Comparison of ENCODE assay signal across 1 cellular context in genomic region chr1:210340311-210340710, GRCh38.
TF ChIP-seq lines count a peak whose summit lies in the region.

No MANE protein-coding gene starts in this region.

TF ChIP-seq in GM12878, 131 proteins besides CTCF, POLR2A, EP300 and RAD21 (continued from another document and continues in another):
- no peak for TF ChIP-seq REST (IDR thresholded peaks at IDR 0.05; ENCODE audit: low read depth, low read length)
- TF ChIP-seq TCF12 (IDR thresholded peaks at IDR 0.05; ENCODE audit: low read depth, low read length), result no peak
- no peak for TF ChIP-seq RFX5 (IDR thresholded peaks at IDR 0.05; ENCODE audit: low read depth, low read length)
- TF ChIP-seq BHLHE40 (IDR thresholded peaks at IDR 0.05; ENCODE audit: borderline replicate concordance in 1 of 2, low read depth in 2 of 2, low read length in 1 of 2), result peak; percentile 41 to 61; a peak in 2 of 4 replicates
- no peak for TF ChIP-seq BCL11A (IDR thresholded peaks at IDR 0.05; ENCODE audit: low read depth, low read length)
- TF ChIP-seq, protein P1, sequence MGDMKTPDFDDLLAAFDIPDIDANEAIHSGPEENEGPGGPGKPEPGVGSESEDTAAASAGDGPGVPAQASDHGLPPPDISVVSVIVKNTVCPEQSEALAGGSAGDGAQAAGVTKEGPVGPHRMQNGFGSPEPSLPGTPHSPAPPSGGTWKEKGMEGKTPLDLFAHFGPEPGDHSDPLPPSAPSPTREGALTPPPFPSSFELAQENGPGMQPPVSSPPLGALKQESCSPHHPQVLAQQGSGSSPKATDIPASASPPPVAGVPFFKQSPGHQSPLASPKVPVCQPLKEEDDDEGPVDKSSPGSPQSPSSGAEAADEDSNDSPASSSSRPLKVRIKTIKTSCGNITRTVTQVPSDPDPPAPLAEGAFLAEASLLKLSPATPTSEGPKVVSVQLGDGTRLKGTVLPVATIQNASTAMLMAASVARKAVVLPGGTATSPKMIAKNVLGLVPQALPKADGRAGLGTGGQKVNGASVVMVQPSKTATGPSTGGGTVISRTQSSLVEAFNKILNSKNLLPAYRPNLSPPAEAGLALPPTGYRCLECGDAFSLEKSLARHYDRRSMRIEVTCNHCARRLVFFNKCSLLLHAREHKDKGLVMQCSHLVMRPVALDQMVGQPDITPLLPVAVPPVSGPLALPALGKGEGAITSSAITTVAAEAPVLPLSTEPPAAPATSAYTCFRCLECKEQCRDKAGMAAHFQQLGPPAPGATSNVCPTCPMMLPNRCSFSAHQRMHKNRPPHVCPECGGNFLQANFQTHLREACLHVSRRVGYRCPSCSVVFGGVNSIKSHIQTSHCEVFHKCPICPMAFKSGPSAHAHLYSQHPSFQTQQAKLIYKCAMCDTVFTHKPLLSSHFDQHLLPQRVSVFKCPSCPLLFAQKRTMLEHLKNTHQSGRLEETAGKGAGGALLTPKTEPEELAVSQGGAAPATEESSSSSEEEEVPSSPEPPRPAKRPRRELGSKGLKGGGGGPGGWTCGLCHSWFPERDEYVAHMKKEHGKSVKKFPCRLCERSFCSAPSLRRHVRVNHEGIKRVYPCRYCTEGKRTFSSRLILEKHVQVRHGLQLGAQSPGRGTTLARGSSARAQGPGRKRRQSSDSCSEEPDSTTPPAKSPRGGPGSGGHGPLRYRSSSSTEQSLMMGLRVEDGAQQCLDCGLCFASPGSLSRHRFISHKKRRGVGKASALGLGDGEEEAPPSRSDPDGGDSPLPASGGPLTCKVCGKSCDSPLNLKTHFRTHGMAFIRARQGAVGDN (IDR thresholded peaks at IDR 0.05), result 0 out of 2 replicates have a peak, but pooled peaks have one; percentile 38
- no peak for TF ChIP-seq POLR2AphosphoS2 (IDR thresholded peaks at IDR 0.05; ENCODE audit: low read depth, low read length)
- no peak for TF ChIP-seq SMC3 (IDR thresholded peaks at IDR 0.05; ENCODE audit: borderline replicate concordance, low read length)
- TF ChIP-seq ZSCAN29 (IDR thresholded peaks at IDR 0.05), result no peak
- TF ChIP-seq IKZF1 (conservative IDR thresholded peaks at IDR 0.05), result no peak; the same call in 1 of the 2 replicates
- no peak for TF ChIP-seq PAX8 (IDR thresholded peaks at IDR 0.05)
- TF ChIP-seq ZNF384 (IDR thresholded peaks at IDR 0.05; ENCODE audit: borderline replicate concordance, low read depth, low read length), result no peak
- TF ChIP-seq, protein P2, sequence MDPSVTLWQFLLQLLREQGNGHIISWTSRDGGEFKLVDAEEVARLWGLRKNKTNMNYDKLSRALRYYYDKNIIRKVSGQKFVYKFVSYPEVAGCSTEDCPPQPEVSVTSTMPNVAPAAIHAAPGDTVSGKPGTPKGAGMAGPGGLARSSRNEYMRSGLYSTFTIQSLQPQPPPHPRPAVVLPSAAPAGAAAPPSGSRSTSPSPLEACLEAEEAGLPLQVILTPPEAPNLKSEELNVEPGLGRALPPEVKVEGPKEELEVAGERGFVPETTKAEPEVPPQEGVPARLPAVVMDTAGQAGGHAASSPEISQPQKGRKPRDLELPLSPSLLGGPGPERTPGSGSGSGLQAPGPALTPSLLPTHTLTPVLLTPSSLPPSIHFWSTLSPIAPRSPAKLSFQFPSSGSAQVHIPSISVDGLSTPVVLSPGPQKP (IDR thresholded peaks at IDR 0.05; ENCODE audit: low read depth, low read length), result no peak
- TF ChIP-seq GABPA (IDR thresholded peaks at IDR 0.05; ENCODE audit: low read depth), result no peak
- no peak for TF ChIP-seq STAT1 (conservative IDR thresholded peaks at IDR 0.05)
- TF ChIP-seq HDAC6 (IDR thresholded peaks at IDR 0.05; ENCODE audit: unreplicated experiment), result no peak
- no peak for TF ChIP-seq SMARCA5 (IDR thresholded peaks at IDR 0.05)
- no peak for TF ChIP-seq SP1 (IDR thresholded peaks at IDR 0.05; ENCODE audit: low read depth, low read length)
- TF ChIP-seq JUNB (IDR thresholded peaks at IDR 0.05), result peak; percentile 26; the same call in 1 of the 2 replicates
- no peak for TF ChIP-seq TARDBP (IDR thresholded peaks at IDR 0.05; ENCODE audit: borderline replicate concordance)
- TF ChIP-seq FOS (IDR thresholded peaks at IDR 0.05; ENCODE audit: borderline replicate concordance, extremely low read depth, insufficient read length), result no peak
- no peak for TF ChIP-seq CHD2 (IDR thresholded peaks at IDR 0.05; ENCODE audit: borderline replicate concordance, low read depth, low read length)
- no peak for TF ChIP-seq ASH2L (IDR thresholded peaks at IDR 0.05; ENCODE audit: borderline replicate concordance, low read depth)
- TF ChIP-seq BMI1 (IDR thresholded peaks at IDR 0.05; ENCODE audit: borderline replicate concordance), result no peak
- no peak for TF ChIP-seq JUND (IDR thresholded peaks at IDR 0.05; ENCODE audit: low read depth, low read length)
- no peak for TF ChIP-seq POU2F2 (IDR thresholded peaks at IDR 0.05; ENCODE audit: borderline replicate concordance, low read depth, low read length)
- no peak for TF ChIP-seq HDAC2 (IDR thresholded peaks at IDR 0.05)
- no peak for TF ChIP-seq SUZ12 (IDR thresholded peaks at IDR 0.05; ENCODE audit: unreplicated experiment)
- TF ChIP-seq, protein P3, sequence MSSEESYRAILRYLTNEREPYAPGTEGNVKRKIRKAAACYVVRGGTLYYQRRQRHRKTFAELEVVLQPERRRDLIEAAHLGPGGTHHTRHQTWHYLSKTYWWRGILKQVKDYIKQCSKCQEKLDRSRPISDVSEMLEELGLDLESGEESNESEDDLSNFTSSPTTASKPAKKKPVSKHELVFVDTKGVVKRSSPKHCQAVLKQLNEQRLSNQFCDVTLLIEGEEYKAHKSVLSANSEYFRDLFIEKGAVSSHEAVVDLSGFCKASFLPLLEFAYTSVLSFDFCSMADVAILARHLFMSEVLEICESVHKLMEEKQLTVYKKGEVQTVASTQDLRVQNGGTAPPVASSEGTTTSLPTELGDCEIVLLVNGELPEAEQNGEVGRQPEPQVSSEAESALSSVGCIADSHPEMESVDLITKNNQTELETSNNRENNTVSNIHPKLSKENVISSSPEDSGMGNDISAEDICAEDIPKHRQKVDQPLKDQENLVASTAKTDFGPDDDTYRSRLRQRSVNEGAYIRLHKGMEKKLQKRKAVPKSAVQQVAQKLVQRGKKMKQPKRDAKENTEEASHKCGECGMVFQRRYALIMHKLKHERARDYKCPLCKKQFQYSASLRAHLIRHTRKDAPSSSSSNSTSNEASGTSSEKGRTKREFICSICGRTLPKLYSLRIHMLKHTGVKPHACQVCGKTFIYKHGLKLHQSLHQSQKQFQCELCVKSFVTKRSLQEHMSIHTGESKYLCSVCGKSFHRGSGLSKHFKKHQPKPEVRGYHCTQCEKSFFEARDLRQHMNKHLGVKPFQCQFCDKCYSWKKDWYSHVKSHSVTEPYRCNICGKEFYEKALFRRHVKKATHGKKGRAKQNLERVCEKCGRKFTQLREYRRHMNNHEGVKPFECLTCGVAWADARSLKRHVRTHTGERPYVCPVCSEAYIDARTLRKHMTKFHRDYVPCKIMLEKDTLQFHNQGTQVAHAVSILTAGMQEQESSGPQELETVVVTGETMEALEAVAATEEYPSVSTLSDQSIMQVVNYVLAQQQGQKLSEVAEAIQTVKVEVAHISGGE (CRISPR knock-in tag; IDR thresholded peaks at IDR 0.05), result no peak
- TF ChIP-seq CEBPZ (IDR thresholded peaks at IDR 0.05; ENCODE audit: low read depth, low read length), result no peak
- TF ChIP-seq POLR2AphosphoS5 (IDR thresholded peaks at IDR 0.05; ENCODE audit: low read length), result no peak
- TF ChIP-seq PML (IDR thresholded peaks at IDR 0.05; ENCODE audit: low read length), result no peak
- peak; percentile 29; the same call in 1 of the 2 replicates for TF ChIP-seq ATF7 (IDR thresholded peaks at IDR 0.05; ENCODE audit: low read depth)
- TF ChIP-seq, protein P4, sequence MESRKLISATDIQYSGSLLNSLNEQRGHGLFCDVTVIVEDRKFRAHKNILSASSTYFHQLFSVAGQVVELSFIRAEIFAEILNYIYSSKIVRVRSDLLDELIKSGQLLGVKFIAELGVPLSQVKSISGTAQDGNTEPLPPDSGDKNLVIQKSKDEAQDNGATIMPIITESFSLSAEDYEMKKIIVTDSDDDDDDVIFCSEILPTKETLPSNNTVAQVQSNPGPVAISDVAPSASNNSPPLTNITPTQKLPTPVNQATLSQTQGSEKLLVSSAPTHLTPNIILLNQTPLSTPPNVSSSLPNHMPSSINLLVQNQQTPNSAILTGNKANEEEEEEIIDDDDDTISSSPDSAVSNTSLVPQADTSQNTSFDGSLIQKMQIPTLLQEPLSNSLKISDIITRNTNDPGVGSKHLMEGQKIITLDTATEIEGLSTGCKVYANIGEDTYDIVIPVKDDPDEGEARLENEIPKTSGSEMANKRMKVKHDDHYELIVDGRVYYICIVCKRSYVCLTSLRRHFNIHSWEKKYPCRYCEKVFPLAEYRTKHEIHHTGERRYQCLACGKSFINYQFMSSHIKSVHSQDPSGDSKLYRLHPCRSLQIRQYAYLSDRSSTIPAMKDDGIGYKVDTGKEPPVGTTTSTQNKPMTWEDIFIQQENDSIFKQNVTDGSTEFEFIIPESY (IDR thresholded peaks at IDR 0.05), result no peak
- TF ChIP-seq SMAD5 (IDR thresholded peaks at IDR 0.05; ENCODE audit: low read depth), result no peak
- TF ChIP-seq, protein P5, sequence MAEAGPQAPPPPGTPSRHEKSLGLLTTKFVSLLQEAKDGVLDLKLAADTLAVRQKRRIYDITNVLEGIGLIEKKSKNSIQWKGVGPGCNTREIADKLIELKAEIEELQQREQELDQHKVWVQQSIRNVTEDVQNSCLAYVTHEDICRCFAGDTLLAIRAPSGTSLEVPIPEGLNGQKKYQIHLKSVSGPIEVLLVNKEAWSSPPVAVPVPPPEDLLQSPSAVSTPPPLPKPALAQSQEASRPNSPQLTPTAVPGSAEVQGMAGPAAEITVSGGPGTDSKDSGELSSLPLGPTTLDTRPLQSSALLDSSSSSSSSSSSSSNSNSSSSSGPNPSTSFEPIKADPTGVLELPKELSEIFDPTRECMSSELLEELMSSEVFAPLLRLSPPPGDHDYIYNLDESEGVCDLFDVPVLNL (IDR thresholded peaks at IDR 0.05; ENCODE audit: low read depth, low read length), result no peak
- no peak for TF ChIP-seq RB1 (IDR thresholded peaks at IDR 0.05; ENCODE audit: borderline replicate concordance)
- TF ChIP-seq ZZZ3 (IDR thresholded peaks at IDR 0.05; ENCODE audit: control insufficient read depth, insufficient read length, low read depth), result no peak
- TF ChIP-seq RAD51 (IDR thresholded peaks at IDR 0.05), result peak; percentile 54; the same call in 1 of the 2 replicates
- no peak for TF ChIP-seq E4F1 (IDR thresholded peaks at IDR 0.05; ENCODE audit: borderline replicate concordance, partially characterized antibody)
